ENCODE assay signal across 15 cellular contexts in genomic region chr13:59664586-59664985, GRCh38.
DNase-seq lines count a peak whose midpoint lies in the region; ATAC-seq, FAIRE-seq and TF ChIP-seq lines count a peak whose summit lies in the region.
"Had no signal": no experiment of that assay in that cellular context is flagged by ENCODE, and none has a peak within 500 bp of the region (broad histone marks: within the 10 kb centered on the region; RNA-seq: fewer than 3 reads in every experiment).

No MANE protein-coding gene starts in this region.

- no peak for TF ChIP-seq CTCF in nephron (IDR thresholded peaks at IDR 0.05; ENCODE audit: unreplicated experiment in 3 of 3)

- H3K36me3 ChIP-seq in aorta (ENCODE audit: control insufficient read depth in 1 of 2, insufficient read depth in 2 of 2, low read length in 1 of 2), result no peaks in the 10 kb centered on the region

- 71 to 77% methylated on average over 8 of the region's 8 CpGs for WGBS in aorta, 2 donors

- no peak overlapping the region for H3K27ac ChIP-seq in aorta (ENCODE audit: low read depth in 1 of 2, low read length in 2 of 2)
- H3K27ac ChIP-seq: 22Rv1; BLaER1 treated with 17β-estradiol and CSF1 and Interleukin-3, amounts not matched to agents 10 nM and 100 nM had no signal

- H3K27me3 Mint-ChIP-seq in activated CD4-positive, alpha-beta T cell treated with anti-CD3 and anti-CD28 coated beads, Interleukin-2, amount 10 ng/mL, durations not matched to agents 24 days and 14 days, result no peaks in the 10 kb centered on the region
- H3K27me3 Mint-ChIP-seq in dendritic cell treated with granulocyte-macrophage colony-stimulating factor and Interleukin-4, amounts not matched to agents 40 ng/mL and 50 ng/mL, for 4 days, result peaks cover 4% of the 10 kb centered on the region
- no peaks in the 10 kb centered on the region for H3K27me3 Mint-ChIP-seq in nephron (ENCODE audit: low read depth)
- no peaks in the 10 kb centered on the region for H3K27me3 Mint-ChIP-seq in activated naive CD8-positive, alpha-beta T cell treated with anti-CD3 and anti-CD28 coated beads for 36 hours
- H3K27me3 Mint-ChIP-seq: CD4-positive, CD25-positive, alpha-beta regulatory T cell had no signal

- intact Hi-C loops in activated CD4-positive, alpha-beta T cell treated with anti-CD3 and anti-CD28 coated beads, Interleukin-2, amount 10 ng/mL, durations not matched to agents 24 days and 14 days (cut with micrococcal nuclease), result no loop called here
- intact Hi-C loops in dendritic cell treated with granulocyte-macrophage colony-stimulating factor and Interleukin-4, amounts not matched to agents 40 ng/mL and 50 ng/mL, for 4 days (cut with micrococcal nuclease), result no loop called here
- intact Hi-C loops in aorta (cut with DNase I), result no loop called here

- no peak overlapping the region for H3K4me3 Mint-ChIP-seq in activated CD4-positive, alpha-beta T cell treated with anti-CD3 and anti-CD28 coated beads, Interleukin-2, amount 10 ng/mL, durations not matched to agents 24 days and 14 days
- H3K4me3 Mint-ChIP-seq in dendritic cell treated with granulocyte-macrophage colony-stimulating factor and Interleukin-4, amounts not matched to agents 40 ng/mL and 50 ng/mL, for 4 days, result no peak overlapping the region
- no peak overlapping the region for H3K4me3 Mint-ChIP-seq in nephron
- no peak overlapping the region for H3K4me3 Mint-ChIP-seq in activated naive CD8-positive, alpha-beta T cell treated with anti-CD3 and anti-CD28 coated beads for 36 hours
- H3K4me3 Mint-ChIP-seq: CD4-positive, CD25-positive, alpha-beta regulatory T cell had no signal

- no peak overlapping the region for H3K4me3 ChIP-seq in aorta (ENCODE audit: low read length in 2 of 2)
- H3K4me3 ChIP-seq: BLaER1 treated with 17β-estradiol and CSF1 and Interleukin-3, amounts not matched to agents 10 nM and 100 nM had no signal

- no peak for DNase-seq in activated CD4-positive, alpha-beta T cell treated with anti-CD3 and anti-CD28 coated beads, Interleukin-2, amount 10 ng/mL, durations not matched to agents 24 days and 14 days
- no peak for DNase-seq in activated CD4-positive, alpha-beta T cell treated with anti-CD3 and anti-CD28 coated beads, Interleukin-2, amount 50 U/mL, for 4 hours
- no peak for DNase-seq in aorta
- DNase-seq in activated naive CD8-positive, alpha-beta T cell treated with anti-CD3 and anti-CD28 coated beads for 36 hours, result no peak
- DNase-seq in AG08396 (ENCODE audit: low spot score), result no peak
- no peak for DNase-seq in urothelium cell line (ENCODE audit: low spot score)
- DNase-seq: CD4-positive, CD25-positive, alpha-beta regulatory T cell; DMS53; GF-D8; H7 had no signal

- no peaks in the 10 kb centered on the region for H3K9me3 ChIP-seq in aorta (ENCODE audit: control insufficient read depth, low read length)

- H3K27ac Mint-ChIP-seq in activated CD4-positive, alpha-beta T cell treated with anti-CD3 and anti-CD28 coated beads, Interleukin-2, amount 10 ng/mL, durations not matched to agents 24 days and 14 days, result peak overlapping the region; percentile 29
- peak overlapping the region; percentile 3 for H3K27ac Mint-ChIP-seq in dendritic cell treated with granulocyte-macrophage colony-stimulating factor and Interleukin-4, amounts not matched to agents 40 ng/mL and 50 ng/mL, for 4 days
- H3K27ac Mint-ChIP-seq in nephron, result peak overlapping the region; percentile 20 to 89 (median 51)
- H3K27ac Mint-ChIP-seq in activated naive CD8-positive, alpha-beta T cell treated with anti-CD3 and anti-CD28 coated beads for 36 hours, result no peak overlapping the region
- H3K27ac Mint-ChIP-seq: CD4-positive, CD25-positive, alpha-beta regulatory T cell had no signal

- no peaks in the 10 kb centered on the region for H3K36me3 Mint-ChIP-seq in activated CD4-positive, alpha-beta T cell treated with anti-CD3 and anti-CD28 coated beads, Interleukin-2, amount 10 ng/mL, durations not matched to agents 24 days and 14 days (ENCODE audit: low read depth)
- no peaks in the 10 kb centered on the region for H3K36me3 Mint-ChIP-seq in dendritic cell treated with granulocyte-macrophage colony-stimulating factor and Interleukin-4, amounts not matched to agents 40 ng/mL and 50 ng/mL, for 4 days (ENCODE audit: low read depth)
- H3K36me3 Mint-ChIP-seq in nephron (ENCODE audit: low read depth), result peaks cover 15% of the 10 kb centered on the region
- peaks cover 4% of the 10 kb centered on the region for H3K36me3 Mint-ChIP-seq in activated naive CD8-positive, alpha-beta T cell treated with anti-CD3 and anti-CD28 coated beads for 36 hours
- H3K36me3 Mint-ChIP-seq: CD4-positive, CD25-positive, alpha-beta regulatory T cell had no signal

- no peaks in the 10 kb centered on the region for H3K27me3 ChIP-seq in aorta (ENCODE audit: control insufficient read depth in 1 of 2, insufficient read depth in 2 of 2, low read length in 1 of 2)
- H3K27me3 ChIP-seq: BLaER1 treated with 17β-estradiol and CSF1 and Interleukin-3, amounts not matched to agents 10 nM and 100 nM had no signal

- H3K4me1 Mint-ChIP-seq in activated CD4-positive, alpha-beta T cell treated with anti-CD3 and anti-CD28 coated beads, Interleukin-2, amount 10 ng/mL, durations not matched to agents 24 days and 14 days, result no peaks in the 10 kb centered on the region
- H3K4me1 Mint-ChIP-seq in dendritic cell treated with granulocyte-macrophage colony-stimulating factor and Interleukin-4, amounts not matched to agents 40 ng/mL and 50 ng/mL, for 4 days (ENCODE audit: low read depth), result peaks cover 14% of the 10 kb centered on the region
- peaks cover 46% of the 10 kb centered on the region for H3K4me1 Mint-ChIP-seq in nephron
- no peaks in the 10 kb centered on the region for H3K4me1 Mint-ChIP-seq in activated naive CD8-positive, alpha-beta T cell treated with anti-CD3 and anti-CD28 coated beads for 36 hours
- H3K4me1 Mint-ChIP-seq: CD4-positive, CD25-positive, alpha-beta regulatory T cell had no signal

- no peaks in the 10 kb centered on the region for H3K9me3 Mint-ChIP-seq in activated CD4-positive, alpha-beta T cell treated with anti-CD3 and anti-CD28 coated beads, Interleukin-2, amount 10 ng/mL, durations not matched to agents 24 days and 14 days
- no peaks in the 10 kb centered on the region for H3K9me3 Mint-ChIP-seq in dendritic cell treated with granulocyte-macrophage colony-stimulating factor and Interleukin-4, amounts not matched to agents 40 ng/mL and 50 ng/mL, for 4 days
- H3K9me3 Mint-ChIP-seq in nephron, result no peaks in the 10 kb centered on the region
- H3K9me3 Mint-ChIP-seq in activated naive CD8-positive, alpha-beta T cell treated with anti-CD3 and anti-CD28 coated beads for 36 hours, result no peaks in the 10 kb centered on the region
- H3K9me3 Mint-ChIP-seq: CD4-positive, CD25-positive, alpha-beta regulatory T cell had no signal

- peak; percentile 20 for ATAC-seq in aorta (ENCODE audit: low FRiP score)

- FAIRE-seq in urothelium cell line (lab: Jason Lieb, UNC), result no peak
- FAIRE-seq: GM19239 had no signal

- no peaks in the 10 kb centered on the region for H3K4me1 ChIP-seq in aorta (ENCODE audit: control insufficient read depth in 1 of 2, insufficient read depth in 2 of 2, low read length in 2 of 2)
